In genomic region chr4:26780524-26780923, GRCh38 we compare ENCODE assay signal across 9 cellular contexts.
DNase-seq lines count a peak whose midpoint lies in the region; ATAC-seq and TF ChIP-seq lines count a peak whose summit lies in the region.
"Had no signal": no experiment of that assay in that cellular context is flagged by ENCODE, and none has a peak within 500 bp of the region (broad histone marks: within the 10 kb centered on the region; RNA-seq: fewer than 3 reads in every experiment).

No MANE protein-coding gene starts in this region.

- no peak for TF ChIP-seq CTCF in colonic mucosa (IDR thresholded peaks at IDR 0.05)

- H3K9me3 Mint-ChIP-seq in activated T-helper 17 cell treated with anti-CD3 and anti-CD28 coated beads, Interleukin-2, amount 50 U/mL, for 72 hours: no peaks in the 10 kb centered on the region

- H3K36me3 Mint-ChIP-seq in activated T-helper 17 cell treated with anti-CD3 and anti-CD28 coated beads, Interleukin-2, amount 50 U/mL, for 72 hours (ENCODE audit: low read depth): no peaks in the 10 kb centered on the region

- H3K4me3 Mint-ChIP-seq in activated T-helper 17 cell treated with anti-CD3 and anti-CD28 coated beads, Interleukin-2, amount 50 U/mL, for 72 hours: no peak overlapping the region

- no peak overlapping the region for H3K27ac Mint-ChIP-seq in activated T-helper 17 cell treated with anti-CD3 and anti-CD28 coated beads, Interleukin-2, amount 50 U/mL, for 72 hours

- no peaks in the 10 kb centered on the region for H3K27me3 ChIP-seq in colonic mucosa

- H3K9ac ChIP-seq in colonic mucosa (ENCODE audit: low read depth in 2 of 2, low read length in 2 of 2): no peak overlapping the region

- DNase-seq in SIG-M5 treated with dmso at 0.1 percent for 504 hours (lab: John Stamatoyannopoulos, UW; ENCODE audit: unreplicated experiment): peak; percentile 40
- no peak for DNase-seq in SIG-M5 (lab: John Stamatoyannopoulos, UW)
- DNase-seq in stromal cell of bone marrow (ENCODE audit: low read depth): peak; percentile 56
- no peak for DNase-seq in HT-29 (ENCODE audit: low spot score)
- no peak for DNase-seq in NCI-H82 treated with DMSO at 0.1 percent for 48 hours (lab: John Stamatoyannopoulos, UW; ENCODE audit: unreplicated experiment)
- DNase-seq in colonic mucosa: no peak
- DNase-seq: WERI-Rb-1 had no signal

- no peaks in the 10 kb centered on the region for H3K4me1 ChIP-seq in colonic mucosa

- intact Hi-C loops in colonic mucosa (cut with DNase I): no loop called here

- H3K9me3 ChIP-seq in colonic mucosa: no peaks in the 10 kb centered on the region

- H3K27ac ChIP-seq in colonic mucosa: no peak overlapping the region
- H3K27ac ChIP-seq: WERI-Rb-1 had no signal

- no peaks in the 10 kb centered on the region for H3K36me3 ChIP-seq in colonic mucosa
- H3K36me3 ChIP-seq: WERI-Rb-1 had no signal

- H3K4me3 ChIP-seq in colonic mucosa: no peak overlapping the region

- H3K27me3 Mint-ChIP-seq in activated T-helper 17 cell treated with anti-CD3 and anti-CD28 coated beads, Interleukin-2, amount 50 U/mL, for 72 hours: no peaks in the 10 kb centered on the region

- ATAC-seq in HG03139 (IDR thresholded peaks at IDR 0.05; ENCODE audit: unreplicated experiment): peak; percentile 87
- peak; percentile 60 for ATAC-seq in activated T-helper 17 cell treated with anti-CD3 and anti-CD28 coated beads, Interleukin-2, amount 50 U/mL, for 72 hours (replicated peaks)

- H3K4me1 Mint-ChIP-seq in activated T-helper 17 cell treated with anti-CD3 and anti-CD28 coated beads, Interleukin-2, amount 50 U/mL, for 72 hours: no peaks in the 10 kb centered on the region

Comparison
In these comparisons a context has a peak if more than half of its experiments do, and no peak if none do; other contexts are left out.
1. DNase-seq: peak in SIG-M5 treated with dmso at 0.1 percent for 504 hours (single experiment) and stromal cell of bone marrow (single experiment); none in SIG-M5 (single experiment), HT-29 (single experiment), NCI-H82 treated with DMSO at 0.1 percent for 48 hours (single experiment) and colonic mucosa (single experiment).